Comparison of ENCODE assay signal across 8 cellular contexts in the genomic region with DNA sequence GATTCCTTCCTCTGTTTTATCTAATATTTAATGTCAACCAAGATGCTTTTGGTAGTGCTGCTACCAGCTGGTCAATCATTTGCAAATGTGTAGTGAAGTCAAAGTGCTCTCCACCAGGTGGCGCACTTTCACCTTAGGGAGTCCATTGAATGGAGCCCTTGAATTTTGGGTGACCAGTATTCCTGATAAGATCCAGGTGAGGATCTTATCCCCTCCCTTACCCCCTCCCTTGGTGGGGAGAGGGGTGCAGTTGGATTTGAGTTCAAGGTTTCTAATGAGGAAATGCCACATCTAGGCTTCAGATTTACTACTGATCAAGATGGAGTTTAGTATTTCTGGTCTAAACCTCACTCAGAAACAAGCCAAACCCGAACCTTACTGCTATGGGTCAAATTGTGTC. TPM values are rescaled to one million over a fixed set of nuclear protein-coding genes. Genes with fewer than 3 reads are reported as not detected.
A peak's percentile ranks its signal among the peaks of the same experiment; 100 is the strongest.
DNase-seq lines count a peak whose midpoint lies in the region; ATAC-seq and TF ChIP-seq lines count a peak whose summit lies in the region.

No MANE protein-coding gene starts in this region.

- TF ChIP-seq POLR2A in stomach (IDR thresholded peaks at IDR 0.05), result no peak

- no peak overlapping the region for H2AFZ ChIP-seq in fibroblast of lung (ENCODE audit: low read length)

- H3K4me1 ChIP-seq in CD4-positive, CD25-positive, alpha-beta regulatory T cell (ENCODE audit: control insufficient read depth, insufficient read depth, low read length, poor library complexity, severe bottlenecking), result peaks cover 10% of the 10 kb centered on the region
- H3K4me1 ChIP-seq in fibroblast of lung (ENCODE audit: control insufficient read depth, extremely low read depth, insufficient read depth, low read length), result no peaks in the 10 kb centered on the region
- H3K4me1 ChIP-seq in stomach, result peaks cover 9 to 12% (median 10%) of the 10 kb centered on the region in 4 donors

- H4K20me1 ChIP-seq in fibroblast of lung (ENCODE audit: control insufficient read depth, extremely low read depth, insufficient read depth, low read length), result no peaks in the 10 kb centered on the region

- H3K27ac Mint-ChIP-seq in CD4-positive, CD25-positive, alpha-beta regulatory T cell, result no peak overlapping the region
- no peak overlapping the region for H3K27ac Mint-ChIP-seq in neural crest cell (ENCODE audit: unreplicated experiment)

- intact Hi-C loops in stomach (cut with DNase I; ENCODE audit: low total_unique reads), result no loop called here

- no peak overlapping the region for H3K9ac ChIP-seq in fibroblast of lung (ENCODE audit: insufficient read depth, low read length)

- peaks cover 1% of the 10 kb centered on the region for H3K36me3 Mint-ChIP-seq in CD4-positive, CD25-positive, alpha-beta regulatory T cell
- no peaks in the 10 kb centered on the region for H3K36me3 Mint-ChIP-seq in activated T-cell treated with anti-CD3 and anti-CD28 coated beads, Interleukin-2, amount 50 U/mL, for 4 hours (ENCODE audit: insufficient read depth)
- peaks cover under 1% of the 10 kb centered on the region for H3K36me3 Mint-ChIP-seq in neural crest cell (ENCODE audit: low read depth)

- no peak for TF ChIP-seq EP300 in stomach (IDR thresholded peaks at IDR 0.05)

- no peaks in the 10 kb centered on the region for H3K36me3 ChIP-seq in CD4-positive, CD25-positive, alpha-beta regulatory T cell (ENCODE audit: control insufficient read depth, insufficient read depth, low read length)
- H3K36me3 ChIP-seq in fibroblast of lung (ENCODE audit: control insufficient read depth, insufficient read depth, low read length) (no peaks in the 10 kb centered on the region), stomach (no peaks in the 10 kb centered on the region)

- H3K9me3 ChIP-seq in CD4-positive, CD25-positive, alpha-beta regulatory T cell (ENCODE audit: control insufficient read depth in 2 of 2, low read length in 2 of 2), result no peaks in the 10 kb centered on the region
- no peaks in the 10 kb centered on the region for H3K9me3 ChIP-seq in fibroblast of lung (ENCODE audit: control insufficient read depth, insufficient read depth, low read depth, low read length)
- H3K9me3 ChIP-seq in stomach, result no peaks in the 10 kb centered on the region

- TF ChIP-seq CTCF in fibroblast of lung (conservative IDR thresholded peaks at IDR 0.05 in 1 of 2, IDR thresholded peaks at IDR 0.05 in 1 of 2; ENCODE audit: low read depth in 1 of 2, low read length in 2 of 2) (peak; percentile 82 to 85), neural crest cell (conservative IDR thresholded peaks at IDR 0.05) (peak; percentile 97), stomach (IDR thresholded peaks at IDR 0.05) (peak in 5 of 7 experiments; percentile 65 to 90 (median 83))

- H3K4me2 ChIP-seq in fibroblast of lung (ENCODE audit: extremely low read depth, insufficient read depth, low read length), result no peak overlapping the region

- peaks cover 31% of the 10 kb centered on the region for H3K27me3 Mint-ChIP-seq in CD4-positive, CD25-positive, alpha-beta regulatory T cell
- peaks cover 29% of the 10 kb centered on the region for H3K27me3 Mint-ChIP-seq in activated T-cell treated with anti-CD3 and anti-CD28 coated beads, Interleukin-2, amount 50 U/mL, for 4 hours (ENCODE audit: low read depth)
- H3K27me3 Mint-ChIP-seq in neural crest cell (ENCODE audit: low read depth), result peaks cover under 1% of the 10 kb centered on the region

- H3K4me1 Mint-ChIP-seq in CD4-positive, CD25-positive, alpha-beta regulatory T cell, result peaks cover 0 to 7% (median 2%) of the 10 kb centered on the region in 4 donors
- peaks cover under 1% of the 10 kb centered on the region for H3K4me1 Mint-ChIP-seq in activated T-cell treated with anti-CD3 and anti-CD28 coated beads, Interleukin-2, amount 50 U/mL, for 4 hours (ENCODE audit: low read depth)
- H3K4me1 Mint-ChIP-seq in neural crest cell, result peaks cover 54% of the 10 kb centered on the region

- 31 to 43% (median 40%) methylated on average over 2 of the region's 2 CpGs for WGBS in stomach, 5 donors

- ATAC-seq in CD4-positive, CD25-positive, alpha-beta regulatory T cell (ENCODE audit: low read depth in 2 of 2), result peak; percentile 37 to 59
- ATAC-seq in activated T-cell treated with anti-CD3 and anti-CD28 coated beads, Interleukin-2, amount 50 U/mL, for 4 hours, result peak; percentile 56 to 61

- H3K27me3 ChIP-seq in CD4-positive, CD25-positive, alpha-beta regulatory T cell (ENCODE audit: control insufficient read depth, insufficient read depth, low read length), result peaks cover 3% of the 10 kb centered on the region
- peaks cover 27% of the 10 kb centered on the region for H3K27me3 ChIP-seq in fibroblast of lung (ENCODE audit: control insufficient read depth, insufficient read depth, low read length)
- H3K27me3 ChIP-seq in stomach, result peaks cover 0 to 35% (median 15%) of the 10 kb centered on the region in 3 donors

- no peak overlapping the region for H3K4me3 Mint-ChIP-seq in CD4-positive, CD25-positive, alpha-beta regulatory T cell
- no peak overlapping the region for H3K4me3 Mint-ChIP-seq in activated T-cell treated with anti-CD3 and anti-CD28 coated beads, Interleukin-2, amount 50 U/mL, for 4 hours
- H3K4me3 Mint-ChIP-seq in neural crest cell, result no peak overlapping the region

- no peaks in the 10 kb centered on the region for H3K79me2 ChIP-seq in fibroblast of lung (ENCODE audit: control insufficient read depth, insufficient read depth, low read length)

- DNase-seq in CD4-positive, CD25-positive, alpha-beta regulatory T cell, result peak; percentile 63 to 82 (median 71)
- DNase-seq in GM19240 (ENCODE audit: insufficient read length, low spot score) (peak; percentile 51), HUDEP-2 (lab: John Stamatoyannopoulos, UW; ENCODE audit: unreplicated experiment in 76 of 76) (peak in 69 of 76 experiments; percentile 9 to 82 (median 64)), OCI-M2 (lab: John Stamatoyannopoulos, UW; ENCODE audit: unreplicated experiment) (peak; percentile 45), fibroblast of lung (ENCODE audit: low read depth in 2 of 2) (peak; percentile 67 to 88), neural crest cell (ENCODE audit: low read depth, low spot score) (peak; percentile 98), stomach (peak; percentile 94)
- DNase-seq in activated T-cell treated with anti-CD3 and anti-CD28 coated beads, Interleukin-2, amount 50 U/mL, for 4 hours, result peak; percentile 80

- H3K4me3 ChIP-seq in CD4-positive, CD25-positive, alpha-beta regulatory T cell (ENCODE audit: low read depth, low read length), result no peak overlapping the region
- H3K4me3 ChIP-seq in fibroblast of lung (replicated peaks in 1 of 4; ENCODE audit: control extremely low read depth in 1 of 4, insufficient read depth in 1 of 4, low read depth in 3 of 4, low read length in 4 of 4), result no peak overlapping the region
- H3K4me3 ChIP-seq in stomach, result no peak overlapping the region

- H3K27ac ChIP-seq in CD4-positive, CD25-positive, alpha-beta regulatory T cell (ENCODE audit: insufficient read depth, low read length, poor library complexity, severe bottlenecking), result no peak overlapping the region
- H3K27ac ChIP-seq in fibroblast of lung (ENCODE audit: insufficient read depth, low read length) (no peak overlapping the region), stomach (no peak overlapping the region)

- no peaks in the 10 kb centered on the region for H3K9me3 Mint-ChIP-seq in CD4-positive, CD25-positive, alpha-beta regulatory T cell
- no peaks in the 10 kb centered on the region for H3K9me3 Mint-ChIP-seq in activated T-cell treated with anti-CD3 and anti-CD28 coated beads, Interleukin-2, amount 50 U/mL, for 4 hours
- H3K9me3 Mint-ChIP-seq in neural crest cell, result no peaks in the 10 kb centered on the region

RNA-seq across cellular contexts. Expression of a gene that starts 12.0 kb away (rescaled TPM):
- 6.7 TPM for total RNA-seq in CD4-positive, CD25-positive, alpha-beta regulatory T cell
- polyA plus RNA-seq in CD4-positive, CD25-positive, alpha-beta regulatory T cell, result 1 to 10 TPM; 1.7 to 5.1 (median 3.6) TPM
- total RNA-seq in activated T-cell treated with anti-CD3 and anti-CD28 coated beads, Interleukin-2, amount 50 U/mL, for 4 hours, result 10 to 100 TPM; 21.8 to 23.7 (median 23.2) TPM
- total RNA-seq in fibroblast of lung (10.2 and 11.0 TPM in 2 replicates), neural crest cell (28.5 and 28.9 TPM in 2 replicates), stomach (10 to 100 TPM in 4 of 5 donors, under 1 TPM in 1; 0.58 to 32.1 (median 13.8) TPM)
- polyA plus RNA-seq in fibroblast of lung (11.7 and 13.0 TPM in 2 replicates), stomach (1 to 10 TPM; 5.6 to 7.5 (median 6.9) TPM)
- 10.2 and 10.6 TPM in 2 replicates for polyA plus RNA-seq in fibroblast of lung (2012)
- polyA minus RNA-seq in fibroblast of lung (ENCODE audit: low replicate concordance), result 0.74 and 2.3 TPM in 2 replicates

RNA-seq across cellular contexts. Expression of a gene that starts 55.9 kb away (rescaled TPM):
- total RNA-seq in CD4-positive, CD25-positive, alpha-beta regulatory T cell, result 0.35 TPM
- under 1 TPM in 2 of 4 donors, not detected in 2; 0.11 to 0.15 TPM for polyA plus RNA-seq in CD4-positive, CD25-positive, alpha-beta regulatory T cell
- total RNA-seq in activated T-cell treated with anti-CD3 and anti-CD28 coated beads, Interleukin-2, amount 50 U/mL, for 4 hours, result under 1 TPM; 0.32 to 0.33 (median 0.33) TPM
- total RNA-seq in fibroblast of lung (0.51 and 2.0 TPM in 2 replicates), neural crest cell (132 and 143 TPM in 2 replicates), stomach (10 to 100 TPM in 3 of 5 donors, 1 to 10 TPM in 2; 1.3 to 37.9 (median 11.0) TPM)
- polyA plus RNA-seq in fibroblast of lung (0.06 TPM in 2 replicates), stomach (1 to 10 TPM in 2 of 3 donors, under 1 TPM in 1; 0.88 to 2.4 (median 1.5) TPM)
- 0.12 and 0.19 TPM in 2 replicates for polyA plus RNA-seq in fibroblast of lung (2012)
- 0.24 TPM in 1 of 2 replicates, not detected in the other for polyA minus RNA-seq in fibroblast of lung (ENCODE audit: low replicate concordance)

Comparison
In these comparisons a context has a peak if more than half of its experiments do, and no peak if none do; other contexts are left out.
1. DNase-seq: peak in every context shown above with its lines; median percentile 98 in neural crest cell; 94 in stomach; 80 in activated T-cell treated with anti-CD3 and anti-CD28 coated beads, Interleukin-2, amount 50 U/mL, for 4 hours; 78 in fibroblast of lung; 71 in CD4-positive, CD25-positive, alpha-beta regulatory T cell; 64 in HUDEP-2; 51 in GM19240; 45 in OCI-M2.